10 cellular contexts compared by ENCODE assay signal in genomic region chr13:34162545-34162936, GRCh38.
A peak's percentile ranks its signal among the peaks of the same experiment; 100 is the strongest.
DNase-seq lines count a peak whose midpoint lies in the region; ATAC-seq and TF ChIP-seq lines count a peak whose summit lies in the region.
"Had no signal": no experiment of that assay in that cellular context is flagged by ENCODE, and none has a peak within 500 bp of the region (broad histone marks: within the 10 kb centered on the region; RNA-seq: fewer than 3 reads in every experiment).

No MANE protein-coding gene starts in this region.

- H3K4me3 ChIP-seq in adipocyte (ENCODE audit: low read length) (peak overlapping the region; percentile 41), hepatocyte (no peak overlapping the region), skeletal muscle satellite cell (ENCODE audit: low read length) (no peak overlapping the region)

- peak overlapping the region; percentile 61 for H3K4me2 ChIP-seq in hepatocyte
- peak overlapping the region; percentile 47 for H3K4me2 ChIP-seq in skeletal muscle satellite cell (ENCODE audit: low read length)

- H3K4me1 ChIP-seq in adipocyte (ENCODE audit: control insufficient read depth, insufficient read depth, low read length) (peaks cover 49% of the 10 kb centered on the region), hepatocyte (ENCODE audit: insufficient read depth) (peaks cover 21% of the 10 kb centered on the region), skeletal muscle satellite cell (ENCODE audit: control insufficient read depth, insufficient read depth, low read length) (peaks cover 17% of the 10 kb centered on the region)

- H3K9ac ChIP-seq in adipocyte (ENCODE audit: low read length) = peak overlapping the region; percentile 83
- H3K9ac ChIP-seq in skeletal muscle satellite cell (ENCODE audit: low read depth, low read length) = peak overlapping the region; percentile 45

- 48% methylated on average over 3 of the region's 3 CpGs for WGBS in hepatocyte (ENCODE audit: low lambda C conversion rate, missing lambda C conversion rate)

- H3K9me3 ChIP-seq in adipocyte (ENCODE audit: control insufficient read depth, low read length) = no peaks in the 10 kb centered on the region
- H3K9me3 ChIP-seq in hepatocyte (ENCODE audit: low read depth) = no peaks in the 10 kb centered on the region
- no peaks in the 10 kb centered on the region for H3K9me3 ChIP-seq in skeletal muscle satellite cell (replicated peaks; ENCODE audit: low read length)

- peak overlapping the region; percentile 24 for H2AFZ ChIP-seq in hepatocyte

- peak overlapping the region; percentile 46 for H3K27ac ChIP-seq in hepatocyte

- ATAC-seq in HG03045 (IDR thresholded peaks at IDR 0.05; ENCODE audit: unreplicated experiment) = no peak

- H3K9me2 ChIP-seq in hepatocyte (replicated peaks; ENCODE audit: insufficient read depth) = no peaks in the 10 kb centered on the region

- no peak for TF ChIP-seq CTCF in hepatocyte (IDR thresholded peaks at IDR 0.05; ENCODE audit: poor library complexity)

- DNase-seq in GM03348 (ENCODE audit: low spot score) (peak; percentile 33), adipocyte (ENCODE audit: low read depth) (peak; percentile 61), hepatocyte (ENCODE audit: low spot score) (no peak), cerebellar cortex (ENCODE audit: low spot score) (no peak), amygdala (lab: John Stamatoyannopoulos, UW) (no peak), 8988T (no peak)
- DNase-seq: activated naive CD4-positive, alpha-beta T cell treated with anti-CD3 and anti-CD28 coated beads, Interleukin-2, amount 10 ng/mL, durations not matched to agents 7 days and 5 days; KG1 had no signal

- H3K79me2 ChIP-seq in hepatocyte = no peaks in the 10 kb centered on the region

- H3K36me3 ChIP-seq in adipocyte (ENCODE audit: control insufficient read depth, insufficient read depth, low read length, severe bottlenecking) (no peaks in the 10 kb centered on the region), hepatocyte (replicated peaks; ENCODE audit: insufficient read depth, low read depth) (no peaks in the 10 kb centered on the region), skeletal muscle satellite cell (ENCODE audit: insufficient read depth, low read length) (no peaks in the 10 kb centered on the region)

- H3K27me3 ChIP-seq in adipocyte (replicated peaks; ENCODE audit: control insufficient read depth, insufficient read depth, low read length) (no peaks in the 10 kb centered on the region), hepatocyte (no peaks in the 10 kb centered on the region), skeletal muscle satellite cell (ENCODE audit: control insufficient read depth, insufficient read depth, low read length) (no peaks in the 10 kb centered on the region)

- H4K20me1 ChIP-seq in hepatocyte (ENCODE audit: insufficient read depth, poor library complexity, severe bottlenecking) = no peaks in the 10 kb centered on the region

Comparison
In these comparisons a context has a peak if more than half of its experiments do, and no peak if none do; other contexts are left out.
1. DNase-seq: peak in GM03348 (single experiment) and adipocyte (single experiment); none in hepatocyte (single experiment), cerebellar cortex (single experiment), amygdala (0 of 56) and 8988T (single experiment).